In the genomic region with DNA sequence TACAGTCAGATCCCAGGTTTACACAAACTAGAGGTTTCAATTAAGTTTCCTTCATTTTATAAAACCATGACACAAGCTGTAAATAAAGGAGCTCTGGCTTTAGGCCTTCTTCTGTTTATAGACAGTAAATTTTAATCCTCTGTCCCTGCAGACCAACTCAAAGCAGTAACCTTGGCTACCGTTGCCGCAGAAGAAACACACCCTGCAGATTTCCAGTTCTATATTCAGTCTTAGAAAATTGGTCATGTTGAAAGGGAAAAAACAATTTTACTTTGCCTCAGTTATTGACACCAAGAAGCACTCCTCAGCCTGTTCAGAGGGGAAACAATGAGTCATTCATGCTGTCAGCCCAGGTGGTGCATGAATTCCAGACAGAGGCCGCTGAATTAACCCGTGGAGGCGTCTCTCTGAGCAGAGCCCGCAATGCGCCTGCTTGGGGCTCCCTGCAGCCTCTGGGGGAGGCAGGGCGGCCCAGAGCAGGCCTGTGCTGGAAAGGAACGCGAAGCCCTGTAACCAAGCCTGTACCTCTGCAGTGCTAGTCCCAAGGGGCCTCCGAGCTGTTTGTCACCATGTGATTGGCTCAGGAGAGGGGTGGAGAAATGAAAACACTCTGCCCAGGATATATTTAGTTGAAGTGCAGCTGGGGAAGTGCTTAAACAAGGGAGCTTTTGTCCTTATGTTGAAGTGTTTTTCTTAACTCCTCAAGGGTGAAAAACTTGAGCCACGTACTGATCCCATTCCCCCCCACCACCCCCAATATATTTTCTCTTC, we compare ENCODE assay signal across 1 cellular context.
A peak's percentile ranks its signal among the peaks of the same experiment; 100 is the strongest.
TF ChIP-seq lines count a peak whose summit lies in the region.

No MANE protein-coding gene starts in this region.

TF ChIP-seq in K562, 482 proteins besides CTCF, POLR2A, EP300 and RAD21 (continued from another document and continues in another):
- TF ChIP-seq, protein P1, sequence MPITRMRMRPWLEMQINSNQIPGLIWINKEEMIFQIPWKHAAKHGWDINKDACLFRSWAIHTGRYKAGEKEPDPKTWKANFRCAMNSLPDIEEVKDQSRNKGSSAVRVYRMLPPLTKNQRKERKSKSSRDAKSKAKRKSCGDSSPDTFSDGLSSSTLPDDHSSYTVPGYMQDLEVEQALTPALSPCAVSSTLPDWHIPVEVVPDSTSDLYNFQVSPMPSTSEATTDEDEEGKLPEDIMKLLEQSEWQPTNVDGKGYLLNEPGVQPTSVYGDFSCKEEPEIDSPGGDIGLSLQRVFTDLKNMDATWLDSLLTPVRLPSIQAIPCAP (CRISPR knock-in tag; IDR thresholded peaks at IDR 0.05; ENCODE audit: borderline replicate concordance), result no peak
- TF ChIP-seq HNRNPK (IDR thresholded peaks at IDR 0.05; ENCODE audit: low read depth, low read length, poor library complexity, severe bottlenecking), result no peak
- TF ChIP-seq, protein P2, sequence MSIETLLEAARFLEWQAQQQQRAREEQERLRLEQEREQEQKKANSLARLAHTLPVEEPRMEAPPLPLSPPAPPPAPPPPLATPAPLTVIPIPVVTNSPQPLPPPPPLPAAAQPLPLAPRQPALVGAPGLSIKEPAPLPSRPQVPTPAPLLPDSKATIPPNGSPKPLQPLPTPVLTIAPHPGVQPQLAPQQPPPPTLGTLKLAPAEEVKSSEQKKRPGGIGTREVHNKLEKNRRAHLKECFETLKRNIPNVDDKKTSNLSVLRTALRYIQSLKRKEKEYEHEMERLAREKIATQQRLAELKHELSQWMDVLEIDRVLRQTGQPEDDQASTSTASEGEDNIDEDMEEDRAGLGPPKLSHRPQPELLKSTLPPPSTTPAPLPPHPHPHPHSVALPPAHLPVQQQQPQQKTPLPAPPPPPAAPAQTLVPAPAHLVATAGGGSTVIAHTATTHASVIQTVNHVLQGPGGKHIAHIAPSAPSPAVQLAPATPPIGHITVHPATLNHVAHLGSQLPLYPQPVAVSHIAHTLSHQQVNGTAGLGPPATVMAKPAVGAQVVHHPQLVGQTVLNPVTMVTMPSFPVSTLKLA (conservative IDR thresholded peaks at IDR 0.05), result peak; percentile 53 to 75; a peak in 3 of 4 replicates
- TF ChIP-seq SMAD4 (CRISPR knock-in tag; conservative IDR thresholded peaks at IDR 0.05), result peak; percentile 88
- no peak for TF ChIP-seq ZNF121 (CRISPR knock-in tag; conservative IDR thresholded peaks at IDR 0.05)
- TF ChIP-seq, protein P3, sequence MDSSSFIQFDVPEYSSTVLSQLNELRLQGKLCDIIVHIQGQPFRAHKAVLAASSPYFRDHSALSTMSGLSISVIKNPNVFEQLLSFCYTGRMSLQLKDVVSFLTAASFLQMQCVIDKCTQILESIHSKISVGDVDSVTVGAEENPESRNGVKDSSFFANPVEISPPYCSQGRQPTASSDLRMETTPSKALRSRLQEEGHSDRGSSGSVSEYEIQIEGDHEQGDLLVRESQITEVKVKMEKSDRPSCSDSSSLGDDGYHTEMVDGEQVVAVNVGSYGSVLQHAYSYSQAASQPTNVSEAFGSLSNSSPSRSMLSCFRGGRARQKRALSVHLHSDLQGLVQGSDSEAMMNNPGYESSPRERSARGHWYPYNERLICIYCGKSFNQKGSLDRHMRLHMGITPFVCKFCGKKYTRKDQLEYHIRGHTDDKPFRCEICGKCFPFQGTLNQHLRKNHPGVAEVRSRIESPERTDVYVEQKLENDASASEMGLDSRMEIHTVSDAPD (CRISPR knock-in tag; IDR thresholded peaks at IDR 0.05), result no peak
- TF ChIP-seq, protein P4, sequence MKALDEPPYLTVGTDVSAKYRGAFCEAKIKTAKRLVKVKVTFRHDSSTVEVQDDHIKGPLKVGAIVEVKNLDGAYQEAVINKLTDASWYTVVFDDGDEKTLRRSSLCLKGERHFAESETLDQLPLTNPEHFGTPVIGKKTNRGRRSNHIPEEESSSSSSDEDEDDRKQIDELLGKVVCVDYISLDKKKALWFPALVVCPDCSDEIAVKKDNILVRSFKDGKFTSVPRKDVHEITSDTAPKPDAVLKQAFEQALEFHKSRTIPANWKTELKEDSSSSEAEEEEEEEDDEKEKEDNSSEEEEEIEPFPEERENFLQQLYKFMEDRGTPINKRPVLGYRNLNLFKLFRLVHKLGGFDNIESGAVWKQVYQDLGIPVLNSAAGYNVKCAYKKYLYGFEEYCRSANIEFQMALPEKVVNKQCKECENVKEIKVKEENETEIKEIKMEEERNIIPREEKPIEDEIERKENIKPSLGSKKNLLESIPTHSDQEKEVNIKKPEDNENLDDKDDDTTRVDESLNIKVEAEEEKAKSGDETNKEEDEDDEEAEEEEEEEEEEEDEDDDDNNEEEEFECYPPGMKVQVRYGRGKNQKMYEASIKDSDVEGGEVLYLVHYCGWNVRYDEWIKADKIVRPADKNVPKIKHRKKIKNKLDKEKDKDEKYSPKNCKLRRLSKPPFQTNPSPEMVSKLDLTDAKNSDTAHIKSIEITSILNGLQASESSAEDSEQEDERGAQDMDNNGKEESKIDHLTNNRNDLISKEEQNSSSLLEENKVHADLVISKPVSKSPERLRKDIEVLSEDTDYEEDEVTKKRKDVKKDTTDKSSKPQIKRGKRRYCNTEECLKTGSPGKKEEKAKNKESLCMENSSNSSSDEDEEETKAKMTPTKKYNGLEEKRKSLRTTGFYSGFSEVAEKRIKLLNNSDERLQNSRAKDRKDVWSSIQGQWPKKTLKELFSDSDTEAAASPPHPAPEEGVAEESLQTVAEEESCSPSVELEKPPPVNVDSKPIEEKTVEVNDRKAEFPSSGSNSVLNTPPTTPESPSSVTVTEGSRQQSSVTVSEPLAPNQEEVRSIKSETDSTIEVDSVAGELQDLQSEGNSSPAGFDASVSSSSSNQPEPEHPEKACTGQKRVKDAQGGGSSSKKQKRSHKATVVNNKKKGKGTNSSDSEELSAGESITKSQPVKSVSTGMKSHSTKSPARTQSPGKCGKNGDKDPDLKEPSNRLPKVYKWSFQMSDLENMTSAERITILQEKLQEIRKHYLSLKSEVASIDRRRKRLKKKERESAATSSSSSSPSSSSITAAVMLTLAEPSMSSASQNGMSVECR (CRISPR knock-in tag; IDR thresholded peaks at IDR 0.05), result no peak
- TF ChIP-seq MAFF (IDR thresholded peaks at IDR 0.05; ENCODE audit: low read length), result no peak
- TF ChIP-seq TBP (optimal IDR thresholded peaks at IDR 0.05; ENCODE audit: low read depth, low read length), result peak; percentile 66
- TF ChIP-seq NFIX (CRISPR knock-in tag; IDR thresholded peaks at IDR 0.05; ENCODE audit: low read depth), result no peak
- TF ChIP-seq, protein P5, sequence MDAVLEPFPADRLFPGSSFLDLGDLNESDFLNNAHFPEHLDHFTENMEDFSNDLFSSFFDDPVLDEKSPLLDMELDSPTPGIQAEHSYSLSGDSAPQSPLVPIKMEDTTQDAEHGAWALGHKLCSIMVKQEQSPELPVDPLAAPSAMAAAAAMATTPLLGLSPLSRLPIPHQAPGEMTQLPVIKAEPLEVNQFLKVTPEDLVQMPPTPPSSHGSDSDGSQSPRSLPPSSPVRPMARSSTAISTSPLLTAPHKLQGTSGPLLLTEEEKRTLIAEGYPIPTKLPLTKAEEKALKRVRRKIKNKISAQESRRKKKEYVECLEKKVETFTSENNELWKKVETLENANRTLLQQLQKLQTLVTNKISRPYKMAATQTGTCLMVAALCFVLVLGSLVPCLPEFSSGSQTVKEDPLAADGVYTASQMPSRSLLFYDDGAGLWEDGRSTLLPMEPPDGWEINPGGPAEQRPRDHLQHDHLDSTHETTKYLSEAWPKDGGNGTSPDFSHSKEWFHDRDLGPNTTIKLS (IDR thresholded peaks at IDR 0.05; ENCODE audit: borderline replicate concordance, low read depth), result peak; percentile 38; the same call in 1 of the 2 replicates
- TF ChIP-seq YBX1 (IDR thresholded peaks at IDR 0.05), result no peak
- TF ChIP-seq, protein P6, sequence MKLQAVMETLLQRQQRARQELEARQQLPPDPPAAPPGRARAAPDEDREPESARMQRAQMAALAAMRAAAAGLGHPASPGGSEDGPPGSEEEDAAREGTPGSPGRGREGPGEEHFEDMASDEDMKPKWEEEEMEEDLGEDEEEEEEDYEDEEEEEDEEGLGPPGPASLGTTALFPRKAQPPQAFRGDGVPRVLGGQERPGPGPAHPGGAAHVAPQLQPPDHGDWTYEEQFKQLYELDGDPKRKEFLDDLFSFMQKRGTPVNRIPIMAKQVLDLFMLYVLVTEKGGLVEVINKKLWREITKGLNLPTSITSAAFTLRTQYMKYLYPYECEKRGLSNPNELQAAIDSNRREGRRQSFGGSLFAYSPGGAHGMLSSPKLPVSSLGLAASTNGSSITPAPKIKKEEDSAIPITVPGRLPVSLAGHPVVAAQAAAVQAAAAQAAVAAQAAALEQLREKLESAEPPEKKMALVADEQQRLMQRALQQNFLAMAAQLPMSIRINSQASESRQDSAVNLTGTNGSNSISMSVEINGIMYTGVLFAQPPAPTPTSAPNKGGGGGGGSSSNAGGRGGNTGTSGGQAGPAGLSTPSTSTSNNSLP (IDR thresholded peaks at IDR 0.05; ENCODE audit: borderline replicate concordance, low read depth, low read length), result no peak
- no peak for TF ChIP-seq ZNF586 (CRISPR knock-in tag; conservative IDR thresholded peaks at IDR 0.05)
- peak; percentile 32; the same call in 1 of the 2 replicates for TF ChIP-seq RAD51 (IDR thresholded peaks at IDR 0.05; ENCODE audit: borderline replicate concordance, low read depth)
- no peak for TF ChIP-seq KLF13 (tag; IDR thresholded peaks at IDR 0.05; ENCODE audit: borderline replicate concordance, low read depth)
- TF ChIP-seq ZNF165 (CRISPR knock-in tag; IDR thresholded peaks at IDR 0.05; ENCODE audit: borderline replicate concordance), result no peak
- no peak for TF ChIP-seq ZNF253 (CRISPR knock-in tag; conservative IDR thresholded peaks at IDR 0.05)
- TF ChIP-seq RB1 (IDR thresholded peaks at IDR 0.05; ENCODE audit: low read depth), result peak; percentile 53; the same call in 1 of the 2 replicates
- peak; percentile 70 for TF ChIP-seq EP400 (IDR thresholded peaks at IDR 0.05)
- no peak for TF ChIP-seq ETV6 (IDR thresholded peaks at IDR 0.05; ENCODE audit: borderline replicate concordance in 1 of 2, low read depth in 2 of 2, low read length in 1 of 2)
- TF ChIP-seq ETV6 (CRISPR knock-in tag; IDR thresholded peaks at IDR 0.05; ENCODE audit: borderline replicate concordance), result no peak
- TF ChIP-seq MXI1 (IDR thresholded peaks at IDR 0.05; ENCODE audit: low read depth, low read length), result no peak
- no peak for TF ChIP-seq IFI16 (CRISPR knock-in tag; IDR thresholded peaks at IDR 0.05)
- TF ChIP-seq MEF2D (tag; conservative IDR thresholded peaks at IDR 0.05; ENCODE audit: low read depth), result 0 out of 2 replicates have a peak, but pooled peaks have one; percentile 40
- no peak for TF ChIP-seq FIP1L1 (IDR thresholded peaks at IDR 0.05; ENCODE audit: low read depth, low read length, poor library complexity, severe bottlenecking)
- TF ChIP-seq PRPF4 (IDR thresholded peaks at IDR 0.05; ENCODE audit: insufficient read depth, low read depth, low read length, poor library complexity, severe bottlenecking), result no peak
- TF ChIP-seq SRF (CRISPR knock-in tag; IDR thresholded peaks at IDR 0.05), result 0 out of 4 replicates have a peak, but pooled peaks of 1 of the 2 experiments have one; percentile 31
- TF ChIP-seq ZEB2 (IDR thresholded peaks at IDR 0.05), result peak; percentile 61; the same call in 1 of the 2 replicates
- no peak for TF ChIP-seq KLF10 (CRISPR knock-in tag; IDR thresholded peaks at IDR 0.05)
- TF ChIP-seq SOX6 (IDR thresholded peaks at IDR 0.05), result no peak; the same call in none of the 2 replicates
- no peak for TF ChIP-seq PCBP2 (IDR thresholded peaks at IDR 0.05; ENCODE audit: low read depth, low read length, poor library complexity, severe bottlenecking)
- no peak for TF ChIP-seq TOE1 (IDR thresholded peaks at IDR 0.05; ENCODE audit: borderline replicate concordance)
- no peak for TF ChIP-seq TOE1 (CRISPR knock-in tag; IDR thresholded peaks at IDR 0.05; ENCODE audit: borderline replicate concordance, low read depth)
- TF ChIP-seq BMI1 (IDR thresholded peaks at IDR 0.05; ENCODE audit: low read length), result no peak
- TF ChIP-seq, protein P7, sequence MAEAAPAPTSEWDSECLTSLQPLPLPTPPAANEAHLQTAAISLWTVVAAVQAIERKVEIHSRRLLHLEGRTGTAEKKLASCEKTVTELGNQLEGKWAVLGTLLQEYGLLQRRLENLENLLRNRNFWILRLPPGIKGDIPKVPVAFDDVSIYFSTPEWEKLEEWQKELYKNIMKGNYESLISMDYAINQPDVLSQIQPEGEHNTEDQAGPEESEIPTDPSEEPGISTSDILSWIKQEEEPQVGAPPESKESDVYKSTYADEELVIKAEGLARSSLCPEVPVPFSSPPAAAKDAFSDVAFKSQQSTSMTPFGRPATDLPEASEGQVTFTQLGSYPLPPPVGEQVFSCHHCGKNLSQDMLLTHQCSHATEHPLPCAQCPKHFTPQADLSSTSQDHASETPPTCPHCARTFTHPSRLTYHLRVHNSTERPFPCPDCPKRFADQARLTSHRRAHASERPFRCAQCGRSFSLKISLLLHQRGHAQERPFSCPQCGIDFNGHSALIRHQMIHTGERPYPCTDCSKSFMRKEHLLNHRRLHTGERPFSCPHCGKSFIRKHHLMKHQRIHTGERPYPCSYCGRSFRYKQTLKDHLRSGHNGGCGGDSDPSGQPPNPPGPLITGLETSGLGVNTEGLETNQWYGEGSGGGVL (CRISPR knock-in tag; IDR thresholded peaks at IDR 0.05), result no peak
- TF ChIP-seq ZSCAN32 (CRISPR knock-in tag; IDR thresholded peaks at IDR 0.05), result no peak
- TF ChIP-seq ZFP36 (IDR thresholded peaks at IDR 0.05; ENCODE audit: low read depth, low read length, partially characterized antibody), result no peak
- no peak for TF ChIP-seq NFXL1 (CRISPR knock-in tag; IDR thresholded peaks at IDR 0.05)
- TF ChIP-seq, protein P8, sequence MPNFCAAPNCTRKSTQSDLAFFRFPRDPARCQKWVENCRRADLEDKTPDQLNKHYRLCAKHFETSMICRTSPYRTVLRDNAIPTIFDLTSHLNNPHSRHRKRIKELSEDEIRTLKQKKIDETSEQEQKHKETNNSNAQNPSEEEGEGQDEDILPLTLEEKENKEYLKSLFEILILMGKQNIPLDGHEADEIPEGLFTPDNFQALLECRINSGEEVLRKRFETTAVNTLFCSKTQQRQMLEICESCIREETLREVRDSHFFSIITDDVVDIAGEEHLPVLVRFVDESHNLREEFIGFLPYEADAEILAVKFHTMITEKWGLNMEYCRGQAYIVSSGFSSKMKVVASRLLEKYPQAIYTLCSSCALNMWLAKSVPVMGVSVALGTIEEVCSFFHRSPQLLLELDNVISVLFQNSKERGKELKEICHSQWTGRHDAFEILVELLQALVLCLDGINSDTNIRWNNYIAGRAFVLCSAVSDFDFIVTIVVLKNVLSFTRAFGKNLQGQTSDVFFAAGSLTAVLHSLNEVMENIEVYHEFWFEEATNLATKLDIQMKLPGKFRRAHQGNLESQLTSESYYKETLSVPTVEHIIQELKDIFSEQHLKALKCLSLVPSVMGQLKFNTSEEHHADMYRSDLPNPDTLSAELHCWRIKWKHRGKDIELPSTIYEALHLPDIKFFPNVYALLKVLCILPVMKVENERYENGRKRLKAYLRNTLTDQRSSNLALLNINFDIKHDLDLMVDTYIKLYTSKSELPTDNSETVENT (CRISPR knock-in tag; IDR thresholded peaks at IDR 0.05), result no peak
- TF ChIP-seq ZNF76 (CRISPR knock-in tag; IDR thresholded peaks at IDR 0.05; ENCODE audit: borderline replicate concordance), result no peak
- no peak for TF ChIP-seq KHSRP (IDR thresholded peaks at IDR 0.05)
- no peak for TF ChIP-seq NCOA6 (IDR thresholded peaks at IDR 0.05)
- TF ChIP-seq MYBL2 (IDR thresholded peaks at IDR 0.05; ENCODE audit: low read depth), result no peak
- no peak for TF ChIP-seq MYBL2 (CRISPR knock-in tag; IDR thresholded peaks at IDR 0.05; ENCODE audit: borderline replicate concordance)
- TF ChIP-seq SETDB1 (IDR thresholded peaks at IDR 0.05; ENCODE audit: low read length), result no peak
- no peak for TF ChIP-seq MYNN (IDR thresholded peaks at IDR 0.05)
- no peak for TF ChIP-seq MYNN (CRISPR knock-in tag; IDR thresholded peaks at IDR 0.05)
- TF ChIP-seq ZNF766 (CRISPR knock-in tag; conservative IDR thresholded peaks at IDR 0.05), result no peak
- peak; percentile 66; the same call in 1 of the 2 replicates for TF ChIP-seq SMARCC2 (IDR thresholded peaks at IDR 0.05; ENCODE audit: low read depth)
